In the genomic region with DNA sequence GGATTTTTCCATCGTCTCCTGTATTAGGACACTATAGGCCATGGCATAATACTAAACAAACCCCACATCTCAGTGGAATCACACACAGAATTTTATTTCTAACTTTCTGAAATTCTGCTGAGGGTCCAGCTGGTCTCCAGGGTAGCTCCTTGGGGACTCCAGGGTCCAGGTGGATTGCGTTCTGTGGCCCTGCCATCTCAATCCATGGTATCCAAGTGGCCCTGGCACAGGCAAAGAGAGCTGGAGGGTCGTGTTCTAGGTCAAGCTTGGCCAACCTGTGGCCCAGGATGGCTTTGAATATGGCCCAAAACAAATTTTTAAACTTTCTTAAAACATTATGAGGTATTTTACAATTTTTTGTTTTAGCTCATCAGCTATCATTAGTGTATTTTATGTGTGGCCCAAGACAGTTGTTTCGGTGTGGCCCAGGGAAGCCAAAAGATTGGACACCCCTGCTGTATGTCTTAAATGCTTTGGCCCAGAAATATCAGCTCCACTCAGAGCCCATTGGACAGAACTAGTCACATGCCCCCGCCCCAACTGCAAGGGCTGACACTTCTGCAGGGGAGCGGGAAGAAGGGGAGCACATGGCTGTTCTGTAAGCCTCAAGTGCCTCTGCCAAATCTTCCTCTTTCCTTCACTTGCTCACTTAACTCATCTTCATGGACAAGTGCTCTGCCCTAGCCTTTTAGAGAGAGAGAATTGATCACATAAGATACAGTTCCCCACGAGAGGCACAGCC, we compare ENCODE assay signal across 15 cellular contexts.
DNase-seq lines count a peak whose midpoint lies in the region; ATAC-seq, FAIRE-seq and TF ChIP-seq lines count a peak whose summit lies in the region.
"Had no signal": no experiment of that assay in that cellular context is flagged by ENCODE, and none has a peak within 500 bp of the region (broad histone marks: within the 10 kb centered on the region; RNA-seq: fewer than 3 reads in every experiment).

No MANE protein-coding gene starts in this region.

- no peak overlapping the region for H3K4me2 ChIP-seq in SK-N-SH
- peak overlapping the region; percentile 24 for H3K4me2 ChIP-seq in Loucy (ENCODE audit: low read depth, low read length, poor library complexity, severe bottlenecking)
- H3K4me2 ChIP-seq in GM12878 (ENCODE audit: control insufficient read depth, insufficient read depth) = no peak overlapping the region

- H3K4me3 ChIP-seq in SK-N-SH (ENCODE audit: low read depth in 2 of 2, low read length in 1 of 2) (no peak overlapping the region), Loucy (ENCODE audit: low read length, poor library complexity, severe bottlenecking) (no peak overlapping the region), GM12878 (no peak overlapping the region), ovary (no peak overlapping the region), coronary artery (no peak overlapping the region)
- H3K4me3 ChIP-seq: transverse colon had no signal

- no peaks in the 10 kb centered on the region for H3F3A ChIP-seq in SK-N-SH (replicated peaks; ENCODE audit: insufficient read depth)
- no peaks in the 10 kb centered on the region for H3F3A ChIP-seq in Loucy (ENCODE audit: low read depth)

- no peaks in the 10 kb centered on the region for H3K27me3 ChIP-seq in SK-N-SH (ENCODE audit: insufficient read depth)
- no peaks in the 10 kb centered on the region for H3K27me3 ChIP-seq in Loucy (ENCODE audit: insufficient read depth, low read length, poor library complexity, severe bottlenecking)
- no peaks in the 10 kb centered on the region for H3K27me3 ChIP-seq in GM12878 (replicated peaks in 1 of 2; ENCODE audit: control insufficient read depth in 2 of 2, insufficient read depth in 2 of 2, low read length in 1 of 2)
- H3K27me3 ChIP-seq in ovary = no peaks in the 10 kb centered on the region
- H3K27me3 ChIP-seq: transverse colon had no signal

- WGBS in SK-N-SH (ENCODE audit: low lambda C conversion rate) = 77% methylated on average over 7 of the region's 7 CpGs
- WGBS in GM12878 (ENCODE audit: insufficient coverage, insufficient replicate concordance, low lambda C conversion rate, missing lambda C conversion rate) = 55% methylated on average over 7 of the region's 7 CpGs
- WGBS in ovary, 3 donors = 74 to 76% (median 75%) methylated on average over 7 of the region's 7 CpGs

- no peak overlapping the region; a peak in 1 of 4 replicates for H3K27ac ChIP-seq in SK-N-SH (ENCODE audit: low read depth in 2 of 2, low read length in 1 of 2)
- H3K27ac ChIP-seq in GM12878 (ENCODE audit: control insufficient read depth, insufficient read depth) = no peak overlapping the region
- no peak overlapping the region for H3K27ac ChIP-seq in ovary
- no peak overlapping the region for H3K27ac ChIP-seq in coronary artery
- H3K27ac ChIP-seq: 22Rv1 had no signal

- no peaks in the 10 kb centered on the region for H3K9me2 ChIP-seq in SK-N-SH
- H3K9me2 ChIP-seq in Loucy (replicated peaks; ENCODE audit: low read depth, low read length) = no peaks in the 10 kb centered on the region

- in situ Hi-C loops in GM12878 (cut with MboI) = no loop called here

- SMC1A ChIA-PET in GM12878 (lab: Charles Lee; ENCODE audit: uncharacterized antibody, unreplicated experiment) = interaction anchor here (0.6 to 1.7 kb wide), 11 partner anchors 15 to 1054 kb away, joined by 3 to 5 read pairs (median 3); no protein-coding TSS in a partner anchor

- intact Hi-C loops in GM12878 (cut with micrococcal nuclease; ENCODE audit: unreplicated experiment) = loop anchor here (10.0 kb wide), 1 partner anchor 241 kb away; no protein-coding TSS in a partner anchor
- intact Hi-C loops in ovary (cut with DNase I) = loop anchor here (10.0 kb wide), 5 partner anchors 101 to 821 kb away; partner anchors contain the start of genes SMAD7 (in 2 of the 4), C18orf32 (in 1 of the 4) and RPL17 (in 1 of the 4)

- ATAC-seq in SK-N-SH treated with all-trans-retinoic acid at 6 μM for 48 hours = no peak
- no peak for ATAC-seq in GM12878

- H3K79me2 ChIP-seq in SK-N-SH (ENCODE audit: insufficient read depth) (peaks cover 34% of the 10 kb centered on the region; the same call in 1 of the 2 replicates), Loucy (ENCODE audit: insufficient read depth, low read length) (no peaks in the 10 kb centered on the region), GM12878 (ENCODE audit: control insufficient read depth, insufficient read depth, low read length) (no peaks in the 10 kb centered on the region)

- H4K20me1 ChIP-seq in SK-N-SH (ENCODE audit: insufficient read depth) (no peaks in the 10 kb centered on the region; the same call in 1 of the 2 replicates), Loucy (ENCODE audit: insufficient read depth, low read length, poor library complexity, severe bottlenecking) (no peaks in the 10 kb centered on the region), GM12878 (ENCODE audit: control insufficient read depth, insufficient read depth) (no peaks in the 10 kb centered on the region)

- CTCF ChIA-PET in SK-N-SH (lab: Yijun Ruan, JAX) = interaction anchor here (0.8 to 2.8 kb wide), 16 partner anchors 9 to 741 kb away, joined by 3 to 29 read pairs (median 4); no protein-coding TSS in a partner anchor
- CTCF ChIA-PET in GM12878 (lab: Yijun Ruan, JAX) = interaction anchor here (0.6 to 6.6 kb wide), 14 partner anchors 9 to 743 kb away, joined by 3 to 99 read pairs (median 8); no protein-coding TSS in a partner anchor

- FAIRE-seq in GM12878 (lab: Jason Lieb, UNC) = no peak
- FAIRE-seq: H54 had no signal

- H3K4me1 ChIP-seq in SK-N-SH (ENCODE audit: control insufficient read depth in 1 of 2, insufficient read depth in 2 of 2, low read depth in 1 of 2, low read length in 1 of 2) (peaks cover 7 to 15% of the 10 kb centered on the region in 2 experiments; a peak in 2 of 4 replicates), Loucy (ENCODE audit: insufficient read depth, low read length, poor library complexity, severe bottlenecking) (peaks cover 32% of the 10 kb centered on the region), GM12878 (ENCODE audit: control insufficient read depth, insufficient read depth, low read length) (peaks cover 8% of the 10 kb centered on the region), ovary (ENCODE audit: insufficient read depth) (no peaks in the 10 kb centered on the region)

- TF ChIP-seq RAD21 in SK-N-SH (IDR thresholded peaks at IDR 0.05; ENCODE audit: low read length) (no peak), GM12878 (IDR thresholded peaks at IDR 0.05; ENCODE audit: insufficient read depth, low read depth, low read length) (no peak)

- POLR2A ChIA-PET in SK-N-SH (lab: Yijun Ruan, JAX) (no interaction called here), GM12878 (lab: Charles Lee) (no interaction called here)

- no TSS peak for BruUV-seq in GM12878 (replicated peaks; lab: Mats Ljungman, UMichigan)

- no peak for TF ChIP-seq CTCF in SK-N-SH (IDR thresholded peaks at IDR 0.05)
- TF ChIP-seq CTCF in Loucy (conservative IDR thresholded peaks at IDR 0.05; ENCODE audit: low read length) = no peak
- no peak for TF ChIP-seq CTCF in GM12878 (IDR thresholded peaks at IDR 0.05 in 2 of 3, conservative IDR thresholded peaks at IDR 0.05 in 1 of 3; ENCODE audit: control insufficient read depth in 2 of 3, extremely low read depth in 1 of 3, insufficient read depth in 1 of 3, low read depth in 3 of 3, low read length in 3 of 3)
- no peak for TF ChIP-seq CTCF in ovary (IDR thresholded peaks at IDR 0.05)
- TF ChIP-seq CTCF in coronary artery (IDR thresholded peaks at IDR 0.05) = no peak

- peaks cover 25 to 43% of the 10 kb centered on the region in 2 experiments for H3K36me3 ChIP-seq in SK-N-SH (replicated peaks in 1 of 2; ENCODE audit: control insufficient read depth in 1 of 2, insufficient read depth in 2 of 2, low read length in 1 of 2)
- peaks cover 18% of the 10 kb centered on the region; the same call in 1 of the 2 replicates for H3K36me3 ChIP-seq in Loucy (ENCODE audit: insufficient read depth, low read length)
- H3K36me3 ChIP-seq in GM12878 (ENCODE audit: control insufficient read depth in 2 of 2, insufficient read depth in 2 of 2, low read length in 1 of 2) = no peaks in the 10 kb centered on the region
- peaks cover 6% of the 10 kb centered on the region for H3K36me3 ChIP-seq in ovary

- RAD21 ChIA-PET in GM12878 (lab: Charles Lee; ENCODE audit: unreplicated experiment) = interaction anchor here (0.8 to 2.1 kb wide), 12 partner anchors 104 to 835 kb away, joined by 3 to 7 read pairs (median 4); no protein-coding TSS in a partner anchor

- H3K9ac ChIP-seq in SK-N-SH (no peak overlapping the region), Loucy (ENCODE audit: low read depth, low read length, poor library complexity, severe bottlenecking) (no peak overlapping the region), GM12878 (ENCODE audit: control insufficient read depth, insufficient read depth, low read length) (no peak overlapping the region)

- TF ChIP-seq POLR2A in GM12878 (IDR thresholded peaks at IDR 0.05; ENCODE audit: low read depth, low read length) = no peak
- TF ChIP-seq POLR2A in ovary (IDR thresholded peaks at IDR 0.05) = no peak

- DNase-seq in SK-N-SH (no peak), GM12878 (ENCODE audit: low read depth, low spot score) (no peak), ovary (peak in 4 of 5 donors; percentile 7 to 26 (median 8)), NCI-H526 (lab: John Stamatoyannopoulos, UW) (no peak), coronary artery (ENCODE audit: low spot score) (no peak), anterior cingulate cortex (lab: John Stamatoyannopoulos, UW) (no peak)
- DNase-seq: activated effector memory CD4-positive, alpha-beta T cell treated with Interleukin-2 at 50 U/mL for 16 hours; aorta; erythroblast; stimulated activated CD4-positive, alpha-beta T cell treated with anti-CD3 and anti-CD28 coated beads, Interleukin-4, amount 100 ng/mL, for 24 hours had no signal

- TF ChIP-seq EP300 in SK-N-SH (IDR thresholded peaks at IDR 0.05; ENCODE audit: borderline replicate concordance in 1 of 2, low read depth in 1 of 2, low read length in 1 of 2) = no peak
- no peak for TF ChIP-seq EP300 in GM12878 (IDR thresholded peaks at IDR 0.05; ENCODE audit: borderline replicate concordance in 1 of 2, control insufficient read depth in 1 of 2, low read depth in 2 of 2, low read length in 2 of 2)
- no peak for TF ChIP-seq EP300 in ovary (IDR thresholded peaks at IDR 0.05)

- H3K9me3 ChIP-seq in SK-N-SH (no peaks in the 10 kb centered on the region), Loucy (ENCODE audit: insufficient read depth, low read depth, low read length) (peaks cover 10% of the 10 kb centered on the region; the same call in 1 of the 2 replicates), GM12878 (replicated peaks; ENCODE audit: control insufficient read depth, insufficient read depth, low read length) (no peaks in the 10 kb centered on the region; the same call in 2 of the 3 replicates), ovary (peaks cover 0 to 6% of the 10 kb centered on the region in 2 donors)
- H3K9me3 ChIP-seq: transverse colon had no signal

- H2AFZ ChIP-seq in SK-N-SH (ENCODE audit: low read depth) (no peak overlapping the region), Loucy (ENCODE audit: low read length) (no peak overlapping the region), GM12878 (ENCODE audit: control insufficient read depth, low read depth, low read length) (no peak overlapping the region)

TF ChIP-seq in SK-N-SH treated with all-trans-retinoic acid at 6 μM for 48 hours, 23 proteins besides CTCF, POLR2A, EP300 and RAD21 (continues in another document):
- TF ChIP-seq ZNF70 (CRISPR knock-in tag; IDR thresholded peaks at IDR 0.05) (no peak), ZC3H10 (CRISPR knock-in tag; IDR thresholded peaks at IDR 0.05) (no peak)

TF ChIP-seq in GM12878, 131 proteins besides CTCF, POLR2A, EP300 and RAD21 (continues in another document):
- no peak for TF ChIP-seq ZNF24 (IDR thresholded peaks at IDR 0.05)

Comparison
In these comparisons a context has a peak if more than half of its experiments do, and no peak if none do; other contexts are left out.
1. DNase-seq: peak in ovary (4 of 5); none in SK-N-SH (single experiment), GM12878 (single experiment), NCI-H526 (0 of 2), coronary artery (single experiment) and anterior cingulate cortex (0 of 58).
2. Of the 26 proteins assayed by ChIP-seq in both GM12878 and SK-N-SH: peak only in GM12878: none; only in SK-N-SH: MAX; in both: USF1; in neither: 24.